21 cellular contexts compared by ENCODE assay signal in genomic region chr5:135147294-135148090, GRCh38.
DNase-seq lines count a peak whose midpoint lies in the region; ATAC-seq, FAIRE-seq and TF ChIP-seq lines count a peak whose summit lies in the region.
"Had no signal": no experiment of that assay in that cellular context is flagged by ENCODE, and none has a peak within 500 bp of the region (broad histone marks: within the 10 kb centered on the region; RNA-seq: fewer than 3 reads in every experiment).

No MANE protein-coding gene starts in this region.

- no peak overlapping the region for H3K27ac Mint-ChIP-seq in osteocyte (ENCODE audit: unreplicated experiment)
- H3K27ac Mint-ChIP-seq: CD4-positive, alpha-beta memory T cell; HFFc6 had no signal

- no peaks in the 10 kb centered on the region for H3K4me1 Mint-ChIP-seq in osteocyte (ENCODE audit: unreplicated experiment)
- H3K4me1 Mint-ChIP-seq: CD4-positive, alpha-beta memory T cell had no signal

- CTCF ChIA-PET in HepG2 (lab: Yijun Ruan, JAX; ENCODE audit: low intra/inter-chr PET ratio, low total read pairs): no interaction called here
- CTCF ChIA-PET in K562 (lab: Yijun Ruan, JAX; ENCODE audit: low intra/inter-chr PET ratio): no interaction called here

- in situ Hi-C loops in HepG2 (cut with HindIII; ENCODE audit: extremely low pct_ligation_motif_present, low pct_unique_long_range_greater_than_20kb): no loop called here
- in situ Hi-C loops in K562 (cut with MboI): no loop called here

- no peak overlapping the region for H3K4me3 ChIP-seq in HepG2 (replicated peaks in 1 of 3; ENCODE audit: insufficient read depth in 1 of 3, low read depth in 2 of 3, low read length in 3 of 3)
- no peak overlapping the region for H3K4me3 ChIP-seq in right lobe of liver
- no peak overlapping the region for H3K4me3 ChIP-seq in K562
- H3K4me3 ChIP-seq in SJCRH30: no peak overlapping the region
- no peak overlapping the region for H3K4me3 ChIP-seq in uterus
- H3K4me3 ChIP-seq: HAP-1 had no signal

- ATAC-seq in HepG2: no peak
- ATAC-seq in right lobe of liver: no peak
- ATAC-seq in K562: no peak
- no peak for ATAC-seq in GM21528 (IDR thresholded peaks at IDR 0.05; ENCODE audit: low FRiP score, unreplicated experiment)

- H3K9ac ChIP-seq in HepG2 (ENCODE audit: insufficient read depth, low read depth, low read length): no peak overlapping the region
- no peak overlapping the region for H3K9ac ChIP-seq in K562 (ENCODE audit: insufficient read depth in 1 of 2, low read depth in 2 of 2, low read length in 2 of 2)

- H3K79me2 ChIP-seq in HepG2 (ENCODE audit: insufficient read depth, low read length) (no peaks in the 10 kb centered on the region), K562 (ENCODE audit: control insufficient read depth, insufficient read depth, low read length) (no peaks in the 10 kb centered on the region)

- H3K4me3 Mint-ChIP-seq in osteocyte (ENCODE audit: unreplicated experiment): no peak overlapping the region
- H3K4me3 Mint-ChIP-seq: CD4-positive, alpha-beta memory T cell; HFFc6 had no signal

- FAIRE-seq in HepG2 (lab: Jason Lieb, UNC) (no peak), K562 (lab: Jason Lieb, UNC) (no peak)
- FAIRE-seq: GM12891, GM18507, H54 had no signal

- TF ChIP-seq POLR2A in HepG2 (IDR thresholded peaks at IDR 0.05; ENCODE audit: insufficient read depth in 1 of 2, low read depth in 2 of 2, low read length in 2 of 2) (no peak), right lobe of liver (IDR thresholded peaks at IDR 0.05) (no peak), K562 (conservative IDR thresholded peaks at IDR 0.05) (no peak), uterus (IDR thresholded peaks at IDR 0.05) (no peak)

- peaks cover 42% of the 10 kb centered on the region for H3K27me3 Mint-ChIP-seq in osteocyte (ENCODE audit: unreplicated experiment)

- H4K20me1 ChIP-seq in HepG2 (ENCODE audit: insufficient read depth, low read length): no peaks in the 10 kb centered on the region
- H4K20me1 ChIP-seq in K562 (replicated peaks; ENCODE audit: control insufficient read depth, insufficient read depth, low read length): no peaks in the 10 kb centered on the region

- H3K27ac ChIP-seq in HepG2 (ENCODE audit: extremely low read length, insufficient read depth, low read length) (no peak overlapping the region), right lobe of liver (no peak overlapping the region), K562 (ENCODE audit: extremely low read depth, low read depth, low read length) (no peak overlapping the region), SJCRH30 (no peak overlapping the region), uterus (no peak overlapping the region)

- no peaks in the 10 kb centered on the region for H3K9me1 ChIP-seq in K562 (ENCODE audit: control insufficient read depth, insufficient read depth, low read length)

- 96% methylated on average over 10 of the region's 10 CpGs for WGBS in HepG2 (ENCODE audit: low lambda C conversion rate)
- WGBS in right lobe of liver (ENCODE audit: insufficient coverage, low coverage, low lambda C conversion rate, missing lambda C conversion rate): 85% methylated on average over 10 of the region's 10 CpGs
- 71% methylated on average over 10 of the region's 10 CpGs for WGBS in K562 (ENCODE audit: insufficient coverage, low coverage, missing lambda C conversion rate)

- TF ChIP-seq CTCF in HepG2 (CRISPR knock-in tag; IDR thresholded peaks at IDR 0.05): no peak
- TF ChIP-seq CTCF in right lobe of liver (IDR thresholded peaks at IDR 0.05): no peak
- TF ChIP-seq CTCF in K562 (IDR thresholded peaks at IDR 0.05 in 2 of 3, conservative IDR thresholded peaks at IDR 0.05 in 1 of 3; ENCODE audit: insufficient read depth in 2 of 3, low read depth in 1 of 3, low read length in 3 of 3): no peak
- no peak for TF ChIP-seq CTCF in osteocyte (IDR thresholded peaks at IDR 0.05)
- TF ChIP-seq CTCF in uterus (IDR thresholded peaks at IDR 0.05): no peak

- intact Hi-C loops in HepG2 (cut with micrococcal nuclease; ENCODE audit: unreplicated experiment) (no loop called here), right lobe of liver (cut with DNase I) (no loop called here), K562 (cut with micrococcal nuclease) (no loop called here), uterus (cut with DNase I; ENCODE audit: low total_unique reads) (no loop called here)

- TF ChIP-seq EP300 in HepG2 (IDR thresholded peaks at IDR 0.05; ENCODE audit: low read depth in 2 of 2, low read length in 2 of 2): no peak
- no peak for TF ChIP-seq EP300 in HepG2 (CRISPR knock-in tag; IDR thresholded peaks at IDR 0.05; ENCODE audit: borderline replicate concordance)
- no peak for TF ChIP-seq EP300 in K562 (IDR thresholded peaks at IDR 0.05; ENCODE audit: low read length)

- DNase-seq in HepG2 (ENCODE audit: low spot score): no peak
- no peak for DNase-seq in right lobe of liver
- no peak for DNase-seq in K562 (ENCODE audit: extremely low read depth in 1 of 4, low spot score in 3 of 4)
- peak; percentile 25 for DNase-seq in osteocyte (ENCODE audit: extremely low spot score, unreplicated experiment)
- DNase-seq in SJCRH30: no peak
- DNase-seq in uterus: no peak
- DNase-seq: 8988T; C1 segment of cervical spinal cord; Calu3; CD4-positive, alpha-beta memory T cell; COR-L47; DMS53; DMS79 treated with DMSO at 0.1 percent for 48 hours; GF-D8; GOT3; HFFc6 had no signal

- H3K27me3 ChIP-seq in HepG2 (ENCODE audit: control insufficient read depth in 1 of 2, insufficient read depth in 2 of 2, low read length in 2 of 2) (no peaks in the 10 kb centered on the region), right lobe of liver (no peaks in the 10 kb centered on the region), K562 (ENCODE audit: control insufficient read depth in 2 of 2, insufficient read depth in 2 of 2, low read length in 2 of 2) (no peaks in the 10 kb centered on the region), SJCRH30 (no peaks in the 10 kb centered on the region), uterus (no peaks in the 10 kb centered on the region)

- peaks cover 3% of the 10 kb centered on the region for H3K9me3 Mint-ChIP-seq in osteocyte (ENCODE audit: unreplicated experiment)
- H3K9me3 Mint-ChIP-seq: HFFc6 had no signal

- H2AFZ ChIP-seq in HepG2 (ENCODE audit: low read length) (no peak overlapping the region), K562 (ENCODE audit: low read depth, low read length) (no peak overlapping the region)

- H3K9me3 ChIP-seq in HepG2 (ENCODE audit: low read length): no peaks in the 10 kb centered on the region
- H3K9me3 ChIP-seq in right lobe of liver: no peaks in the 10 kb centered on the region
- 0 out of 2 replicates have a peak, but pooled peaks cover 4% of the 10 kb centered on the region for H3K9me3 ChIP-seq in K562 (replicated peaks; ENCODE audit: control insufficient read depth, insufficient read depth, low read depth, low read length)
- 0 out of 2 replicates have a peak, but pooled peaks cover 4% of the 10 kb centered on the region for H3K9me3 ChIP-seq in SJCRH30 (replicated peaks)
- H3K9me3 ChIP-seq in uterus: no peaks in the 10 kb centered on the region
- H3K9me3 ChIP-seq: HAP-1 had no signal

- H3K36me3 ChIP-seq in HepG2 (replicated peaks in 1 of 2; ENCODE audit: control insufficient read depth in 1 of 2, insufficient read depth in 2 of 2, low read length in 2 of 2) (no peaks in the 10 kb centered on the region), right lobe of liver (no peaks in the 10 kb centered on the region), K562 (ENCODE audit: control insufficient read depth, insufficient read depth, low read length) (no peaks in the 10 kb centered on the region), SJCRH30 (no peaks in the 10 kb centered on the region), uterus (no peaks in the 10 kb centered on the region)
- H3K36me3 ChIP-seq: HAP-1 had no signal

- H3K4me2 ChIP-seq in HepG2 (ENCODE audit: low read depth, low read length): no peak overlapping the region
- no peak overlapping the region for H3K4me2 ChIP-seq in K562 (ENCODE audit: insufficient read depth, low read length)

- no peaks in the 10 kb centered on the region for H3K36me3 Mint-ChIP-seq in osteocyte (ENCODE audit: unreplicated experiment)
- H3K36me3 Mint-ChIP-seq: CD4-positive, alpha-beta memory T cell had no signal

- no TSS peak for BruUV-seq in HepG2 (replicated peaks; lab: Mats Ljungman, UMichigan)
- BruUV-seq in K562 (replicated peaks; lab: Mats Ljungman, UMichigan): no TSS peak

- POLR2A ChIA-PET in HepG2 (lab: Yijun Ruan, JAX): interaction anchor here (0.6 to 2.0 kb wide), 3 partner anchors 9 to 240 kb away, joined by 3 to 6 read pairs (median 3); no protein-coding TSS in a partner anchor
- POLR2A ChIA-PET in K562 (lab: Yijun Ruan, JAX): interaction anchor here (1.3 kb wide), 1 partner anchor 29 kb away, joined by 4 read pairs; no protein-coding TSS in a partner anchor

- peaks cover 21% of the 10 kb centered on the region for H3K4me1 ChIP-seq in HepG2 (ENCODE audit: insufficient read depth, low read length)
- H3K4me1 ChIP-seq in right lobe of liver: no peaks in the 10 kb centered on the region
- peaks cover 0 to 7% of the 10 kb centered on the region in 2 experiments; a peak in 4 of 5 replicates for H3K4me1 ChIP-seq in K562 (replicated peaks in 1 of 2; ENCODE audit: control insufficient read depth in 2 of 2, insufficient read depth in 2 of 2, low read length in 2 of 2)
- H3K4me1 ChIP-seq in SJCRH30: no peaks in the 10 kb centered on the region
- H3K4me1 ChIP-seq in uterus: no peaks in the 10 kb centered on the region

- TF ChIP-seq RAD21 in HepG2 (CRISPR knock-in tag; IDR thresholded peaks at IDR 0.05) (no peak), K562 (CRISPR knock-in tag; conservative IDR thresholded peaks at IDR 0.05 in 1 of 2, IDR thresholded peaks at IDR 0.05 in 1 of 2) (no peak)

TF ChIP-seq in HepG2, 621 proteins besides CTCF, POLR2A, EP300 and RAD21:
- TF ChIP-seq ZNF383 (CRISPR knock-in tag; IDR thresholded peaks at IDR 0.05; ENCODE audit: borderline replicate concordance): no peak
- TF ChIP-seq ZNF430 (CRISPR knock-in tag; IDR thresholded peaks at IDR 0.05): peak; percentile 34; the same call in 1 of the 2 replicates

TF ChIP-seq in K562, 482 proteins besides CTCF, POLR2A, EP300 and RAD21:
- TF ChIP-seq ZNF431 (CRISPR knock-in tag; IDR thresholded peaks at IDR 0.05) (peak; percentile 97), PHF8 (IDR thresholded peaks at IDR 0.05; ENCODE audit: borderline replicate concordance, low read length) (no peak), IRF1 (CRISPR knock-in tag; IDR thresholded peaks at IDR 0.05; ENCODE audit: borderline replicate concordance) (no peak)

Comparison
In these comparisons a context has a peak if more than half of its experiments do, and no peak if none do; other contexts are left out.
1. Of the 241 proteins assayed by ChIP-seq in both HepG2 and K562: peak only in HepG2: none; only in K562: ZNF431; in both: none; in neither: 240.